11 cellular contexts compared by ENCODE assay signal in genomic region chr14:96177766-96178377, GRCh38. TPM values are rescaled to one million over a fixed set of nuclear protein-coding genes. Genes with fewer than 3 reads are reported as not detected.
DNase-seq lines count a peak whose midpoint lies in the region; ATAC-seq and TF ChIP-seq lines count a peak whose summit lies in the region.
"Had no signal": no experiment of that assay in that cellular context is flagged by ENCODE, and none has a peak within 500 bp of the region (broad histone marks: within the 10 kb centered on the region; RNA-seq: fewer than 3 reads in every experiment).

No MANE protein-coding gene starts in this region.

- ATAC-seq in HG03520 (IDR thresholded peaks at IDR 0.05; ENCODE audit: unreplicated experiment) (peak; percentile 60), HG02981 (IDR thresholded peaks at IDR 0.05; ENCODE audit: unreplicated experiment) (no peak)

- H3K36me3 Mint-ChIP-seq in activated naive CD4-positive, alpha-beta T cell treated with anti-CD3 and anti-CD28 coated beads for 36 hours (ENCODE audit: low read depth) = no peaks in the 10 kb centered on the region
- H3K36me3 Mint-ChIP-seq in activated naive CD4-positive, alpha-beta T cell treated with anti-CD3 and anti-CD28 coated beads, Interleukin-2, amount 10 ng/mL, durations not matched to agents 7 days and 5 days = no peaks in the 10 kb centered on the region

- CTCF ChIA-PET in activated naive CD4-positive, alpha-beta T cell treated with anti-CD3 and anti-CD28 coated beads for 36 hours (lab: Charles Lee) = interaction anchor here (1.0 to 1.2 kb wide), 4 partner anchors 12 to 97 kb away, joined by 3 read pairs; no protein-coding TSS in a partner anchor
- CTCF ChIA-PET in activated naive CD4-positive, alpha-beta T cell treated with anti-CD3 and anti-CD28 coated beads, Interleukin-2, amount 10 ng/mL, durations not matched to agents 7 days and 5 days (lab: Charles Lee) = no interaction called here

- no peak for TF ChIP-seq POLR2A in tibial nerve (IDR thresholded peaks at IDR 0.05)

- H3K4me3 ChIP-seq in tibial nerve (no peak overlapping the region), coronary artery (no peak overlapping the region)

- intact Hi-C loops in activated naive CD4-positive, alpha-beta T cell treated with anti-CD3 and anti-CD28 coated beads for 36 hours (cut with micrococcal nuclease) = no loop called here

- no peaks in the 10 kb centered on the region for H3K9me3 ChIP-seq in tibial nerve

- TF ChIP-seq CTCF in tibial nerve (IDR thresholded peaks at IDR 0.05) (no peak), coronary artery (IDR thresholded peaks at IDR 0.05) (no peak)

- H3K4me3 Mint-ChIP-seq in activated naive CD4-positive, alpha-beta T cell treated with anti-CD3 and anti-CD28 coated beads for 36 hours = no peak overlapping the region
- H3K4me3 Mint-ChIP-seq in activated naive CD4-positive, alpha-beta T cell treated with anti-CD3 and anti-CD28 coated beads, Interleukin-2, amount 10 ng/mL, durations not matched to agents 7 days and 5 days = no peak overlapping the region
- H3K4me3 Mint-ChIP-seq: central memory CD8-positive, alpha-beta T cell had no signal

- peaks cover 15% of the 10 kb centered on the region for H3K4me1 Mint-ChIP-seq in activated naive CD4-positive, alpha-beta T cell treated with anti-CD3 and anti-CD28 coated beads for 36 hours (ENCODE audit: low read depth)
- H3K4me1 Mint-ChIP-seq in activated naive CD4-positive, alpha-beta T cell treated with anti-CD3 and anti-CD28 coated beads, Interleukin-2, amount 10 ng/mL, durations not matched to agents 7 days and 5 days = peaks cover 2% of the 10 kb centered on the region
- H3K4me1 Mint-ChIP-seq: central memory CD8-positive, alpha-beta T cell had no signal

- no peaks in the 10 kb centered on the region for H3K9me3 Mint-ChIP-seq in activated naive CD4-positive, alpha-beta T cell treated with anti-CD3 and anti-CD28 coated beads for 36 hours
- no peaks in the 10 kb centered on the region for H3K9me3 Mint-ChIP-seq in activated naive CD4-positive, alpha-beta T cell treated with anti-CD3 and anti-CD28 coated beads, Interleukin-2, amount 10 ng/mL, durations not matched to agents 7 days and 5 days
- H3K9me3 Mint-ChIP-seq: central memory CD8-positive, alpha-beta T cell had no signal

- 12 to 14% methylated on average over 10 of the region's 10 CpGs for WGBS in tibial nerve, 2 donors

- no peaks in the 10 kb centered on the region for H3K27me3 ChIP-seq in tibial nerve

- peaks cover 0 to 44% (median 10%) of the 10 kb centered on the region in 4 donors for H3K4me1 ChIP-seq in tibial nerve

- no peak overlapping the region for H3K27ac Mint-ChIP-seq in activated naive CD4-positive, alpha-beta T cell treated with anti-CD3 and anti-CD28 coated beads for 36 hours
- no peak overlapping the region for H3K27ac Mint-ChIP-seq in activated naive CD4-positive, alpha-beta T cell treated with anti-CD3 and anti-CD28 coated beads, Interleukin-2, amount 10 ng/mL, durations not matched to agents 7 days and 5 days

- H3K36me3 ChIP-seq in tibial nerve = no peaks in the 10 kb centered on the region

- no peaks in the 10 kb centered on the region for H3K27me3 Mint-ChIP-seq in activated naive CD4-positive, alpha-beta T cell treated with anti-CD3 and anti-CD28 coated beads for 36 hours (ENCODE audit: low read depth)
- no peaks in the 10 kb centered on the region for H3K27me3 Mint-ChIP-seq in activated naive CD4-positive, alpha-beta T cell treated with anti-CD3 and anti-CD28 coated beads, Interleukin-2, amount 10 ng/mL, durations not matched to agents 7 days and 5 days

- peak overlapping the region in 3 of 4 donors; percentile 0 to 75 (median 61) for H3K27ac ChIP-seq in tibial nerve
- peak overlapping the region in 1 of 2 donors; percentile 56 for H3K27ac ChIP-seq in coronary artery

- DNase-seq in activated naive CD4-positive, alpha-beta T cell treated with anti-CD3 and anti-CD28 coated beads for 36 hours = peak; percentile 62
- no peak for DNase-seq in activated naive CD4-positive, alpha-beta T cell treated with anti-CD3 and anti-CD28 coated beads, Interleukin-2, amount 10 ng/mL, durations not matched to agents 7 days and 5 days
- peak; percentile 47 for DNase-seq in iris pigment epithelial cell (ENCODE audit: low read depth)
- peak in 1 of 2 donors; percentile 37 for DNase-seq in tibial nerve (ENCODE audit: low spot score in 2 of 2)
- no peak for DNase-seq in SIG-M5 (lab: John Stamatoyannopoulos, UW)
- DNase-seq in coronary artery (ENCODE audit: low spot score) = no peak
- DNase-seq: AML-193 had no signal

- TF ChIP-seq EP300 in tibial nerve (IDR thresholded peaks at IDR 0.05) = peak in 1 of 2 donors; percentile 18

RNA-seq across cellular contexts. Expression of gene BDKRB2, which starts 26.8 kb away (rescaled TPM):
- total RNA-seq in activated naive CD4-positive, alpha-beta T cell treated with anti-CD3 and anti-CD28 coated beads for 36 hours = under 1 TPM; 0.10 TPM
- 10 to 100 TPM; 10.5 to 26.8 (median 18.4) TPM for total RNA-seq in tibial nerve
- total RNA-seq: activated CD8-positive, alpha-beta memory T cell treated with anti-CD3 and anti-CD28 coated beads for 36 hours had no signal

Comparison
In these comparisons a context has a peak if more than half of its experiments do, and no peak if none do; other contexts are left out.
1. DNase-seq: peak in activated naive CD4-positive, alpha-beta T cell treated with anti-CD3 and anti-CD28 coated beads for 36 hours (single experiment) and iris pigment epithelial cell (single experiment); none in activated naive CD4-positive, alpha-beta T cell treated with anti-CD3 and anti-CD28 coated beads, Interleukin-2, amount 10 ng/mL, durations not matched to agents 7 days and 5 days (single experiment), SIG-M5 (single experiment) and coronary artery (single experiment).
2. RNA of gene BDKRB2, which starts 26.8 kb away (total RNA-seq): 10.5 to 26.8 TPM in tibial nerve; 0.10 TPM in activated naive CD4-positive, alpha-beta T cell treated with anti-CD3 and anti-CD28 coated beads for 36 hours; every median in the first group is over 10 times any median in the second.